ENCODE assay signal across 1 cellular context in the genomic region with DNA sequence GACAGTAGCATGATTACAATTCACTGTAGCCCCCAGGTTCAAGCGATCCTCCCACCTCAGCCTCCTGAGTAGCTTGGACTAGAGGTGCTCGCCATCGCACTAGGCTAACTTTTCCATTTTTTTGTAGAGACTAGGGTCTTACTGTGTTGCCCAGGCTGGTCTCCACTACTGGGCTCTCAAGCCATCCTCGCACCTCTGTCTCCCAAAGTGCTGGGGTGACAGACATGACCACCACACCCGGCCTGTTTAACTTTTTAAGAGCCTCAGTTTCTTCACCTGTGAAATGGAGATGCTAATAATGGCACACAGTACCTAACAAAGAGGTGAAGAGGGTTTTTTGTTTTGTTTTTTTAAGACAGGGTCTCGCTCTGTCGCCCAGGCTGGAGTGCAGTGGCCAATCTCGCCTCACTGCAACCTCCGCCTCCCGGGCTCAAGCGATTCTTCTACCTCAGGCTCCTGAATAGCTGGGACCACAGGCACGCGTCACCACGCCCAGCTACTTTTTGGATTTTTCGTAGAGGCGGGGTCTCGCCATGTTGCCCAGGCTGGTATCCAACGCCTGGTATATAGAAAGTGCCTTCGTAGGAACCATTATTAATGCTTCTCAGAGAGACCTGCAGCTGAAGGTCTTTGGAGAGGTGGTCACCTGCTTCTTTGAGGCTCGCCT.
TF ChIP-seq lines count a peak whose summit lies in the region.

No MANE protein-coding gene starts in this region.

TF ChIP-seq in GM12878, 131 proteins besides CTCF, POLR2A, EP300 and RAD21:
- TF ChIP-seq GATAD2B (conservative IDR thresholded peaks at IDR 0.05; ENCODE audit: low read depth) (no peak), LARP7 (IDR thresholded peaks at IDR 0.05) (no peak), BCL3 (IDR thresholded peaks at IDR 0.05; ENCODE audit: borderline replicate concordance, insufficient read depth, low read depth, low read length, poor library complexity, severe bottlenecking) (no peak), HDGF (IDR thresholded peaks at IDR 0.05) (no peak), CBX5 (IDR thresholded peaks at IDR 0.05; ENCODE audit: low read depth) (no peak), TCF7 (IDR thresholded peaks at IDR 0.05; ENCODE audit: borderline replicate concordance) (no peak), ZBTB11 (CRISPR knock-in tag; IDR thresholded peaks at IDR 0.05) (no peak), SREBF2 (IDR thresholded peaks at IDR 0.05; ENCODE audit: low read length) (no peak), JUND (IDR thresholded peaks at IDR 0.05; ENCODE audit: low read depth, low read length) (no peak), CHD4 (IDR thresholded peaks at IDR 0.05) (no peak), RELB (IDR thresholded peaks at IDR 0.05; ENCODE audit: low read depth) (no peak)
- TF ChIP-seq, protein P1, sequence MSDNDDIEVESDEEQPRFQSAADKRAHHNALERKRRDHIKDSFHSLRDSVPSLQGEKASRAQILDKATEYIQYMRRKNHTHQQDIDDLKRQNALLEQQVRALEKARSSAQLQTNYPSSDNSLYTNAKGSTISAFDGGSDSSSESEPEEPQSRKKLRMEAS (IDR thresholded peaks at IDR 0.05; ENCODE audit: low read depth, low read length): no peak
- TF ChIP-seq, protein P2, sequence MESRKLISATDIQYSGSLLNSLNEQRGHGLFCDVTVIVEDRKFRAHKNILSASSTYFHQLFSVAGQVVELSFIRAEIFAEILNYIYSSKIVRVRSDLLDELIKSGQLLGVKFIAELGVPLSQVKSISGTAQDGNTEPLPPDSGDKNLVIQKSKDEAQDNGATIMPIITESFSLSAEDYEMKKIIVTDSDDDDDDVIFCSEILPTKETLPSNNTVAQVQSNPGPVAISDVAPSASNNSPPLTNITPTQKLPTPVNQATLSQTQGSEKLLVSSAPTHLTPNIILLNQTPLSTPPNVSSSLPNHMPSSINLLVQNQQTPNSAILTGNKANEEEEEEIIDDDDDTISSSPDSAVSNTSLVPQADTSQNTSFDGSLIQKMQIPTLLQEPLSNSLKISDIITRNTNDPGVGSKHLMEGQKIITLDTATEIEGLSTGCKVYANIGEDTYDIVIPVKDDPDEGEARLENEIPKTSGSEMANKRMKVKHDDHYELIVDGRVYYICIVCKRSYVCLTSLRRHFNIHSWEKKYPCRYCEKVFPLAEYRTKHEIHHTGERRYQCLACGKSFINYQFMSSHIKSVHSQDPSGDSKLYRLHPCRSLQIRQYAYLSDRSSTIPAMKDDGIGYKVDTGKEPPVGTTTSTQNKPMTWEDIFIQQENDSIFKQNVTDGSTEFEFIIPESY (IDR thresholded peaks at IDR 0.05): no peak
